In the genomic region with DNA sequence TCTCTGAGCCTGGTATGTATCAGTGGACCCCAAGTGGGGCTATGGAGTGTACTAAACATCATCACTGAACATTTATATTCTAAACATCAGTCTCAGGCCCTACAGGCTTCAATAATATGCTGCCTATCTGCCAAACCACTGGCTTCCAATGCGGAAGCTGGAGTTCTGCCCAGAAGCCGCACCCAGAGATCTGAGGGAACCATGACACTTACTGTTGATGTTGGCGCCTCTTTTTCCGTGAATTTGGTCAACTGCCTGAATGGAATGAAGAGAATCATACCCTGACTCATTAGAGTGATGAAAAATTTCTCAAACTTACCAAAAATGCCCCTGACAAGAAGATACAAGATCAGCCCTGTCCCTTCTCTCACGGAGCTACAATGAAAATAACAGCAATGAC, we compare ENCODE assay signal across 10 cellular contexts.
DNase-seq lines count a peak whose midpoint lies in the region; ATAC-seq and TF ChIP-seq lines count a peak whose summit lies in the region.
"Had no signal": no experiment of that assay in that cellular context is flagged by ENCODE, and none has a peak within 500 bp of the region (broad histone marks: within the 10 kb centered on the region; RNA-seq: fewer than 3 reads in every experiment).

No MANE protein-coding gene starts in this region.

- CTCF ChIA-PET in GM10248 (lab: Yijun Ruan, JAX) = interaction anchor here (1.1 to 1.5 kb wide), 2 partner anchors 17 to 341 kb away, joined by 3 to 5 read pairs; no protein-coding TSS in a partner anchor

- no peak overlapping the region for H3K4me3 Mint-ChIP-seq in effector memory CD8-positive, alpha-beta T cell

- peak; percentile 77 to 90 for ATAC-seq in right cardiac atrium
- no peak for ATAC-seq in HG02884 (IDR thresholded peaks at IDR 0.05; ENCODE audit: unreplicated experiment)
- no peak for ATAC-seq in effector memory CD8-positive, alpha-beta T cell (replicated peaks)
- no peak for ATAC-seq in GM18867 (IDR thresholded peaks at IDR 0.05; ENCODE audit: unreplicated experiment)

- DNase-seq in GM04504 (ENCODE audit: low read depth) = peak; percentile 92
- peak; percentile 98 for DNase-seq in brain microvascular endothelial cell
- DNase-seq in right cardiac atrium = peak; percentile 81 to 90 (median 85)
- no peak for DNase-seq in effector memory CD8-positive, alpha-beta T cell
- no peak for DNase-seq in GM10248 (ENCODE audit: extremely low spot score)
- DNase-seq: NCI-H187; stimulated activated CD4-positive, alpha-beta T cell treated with anti-CD3 and anti-CD28 coated beads, Interleukin-12 subunit alpha, Interleukin-12 subunit beta, amount 100 ng/mL, for 4 hours had no signal

- H3K36me3 ChIP-seq in brain microvascular endothelial cell (replicated peaks) = no peaks in the 10 kb centered on the region
- no peaks in the 10 kb centered on the region for H3K36me3 ChIP-seq in skeletal muscle satellite cell (ENCODE audit: insufficient read depth, low read length)

- no peaks in the 10 kb centered on the region for H3K36me3 Mint-ChIP-seq in effector memory CD8-positive, alpha-beta T cell (ENCODE audit: insufficient read depth)

- H3K9ac ChIP-seq in skeletal muscle satellite cell (ENCODE audit: low read depth, low read length) = peak overlapping the region; percentile 83

- H3K27ac Mint-ChIP-seq in effector memory CD8-positive, alpha-beta T cell = no peak overlapping the region

- H3K9me3 Mint-ChIP-seq in effector memory CD8-positive, alpha-beta T cell = no peaks in the 10 kb centered on the region

- H3K4me3 ChIP-seq in brain microvascular endothelial cell (ENCODE audit: low read depth, low read length) = no peak overlapping the region
- no peak overlapping the region for H3K4me3 ChIP-seq in right cardiac atrium (ENCODE audit: low read length)
- H3K4me3 ChIP-seq in skeletal muscle satellite cell (ENCODE audit: low read length) = peak overlapping the region; percentile 40

- H3K4me1 Mint-ChIP-seq in effector memory CD8-positive, alpha-beta T cell (ENCODE audit: low read depth in 2 of 2) = no peaks in the 10 kb centered on the region

- in situ Hi-C loops in brain microvascular endothelial cell (cut with HindIII; ENCODE audit: low pct_ligation_motif_present, low sequenced_read_pairs) = no loop called here

- intact Hi-C loops in right cardiac atrium (cut with DNase I) = no loop called here

- POLR2A ChIA-PET in GM10248 (lab: Yijun Ruan, JAX) = no interaction called here

- H3K9me3 ChIP-seq in right cardiac atrium (ENCODE audit: control insufficient read depth, low read length) (no peaks in the 10 kb centered on the region), skeletal muscle satellite cell (replicated peaks; ENCODE audit: low read length) (no peaks in the 10 kb centered on the region)

- WGBS in right cardiac atrium = 54% methylated on average over 5 of the region's 5 CpGs

- H3K27ac ChIP-seq in brain microvascular endothelial cell (peak overlapping the region; percentile 73), right cardiac atrium (ENCODE audit: low read length) (no peak overlapping the region)

- H3K4me1 ChIP-seq in right cardiac atrium (ENCODE audit: control insufficient read depth, insufficient read depth, low read length) = no peaks in the 10 kb centered on the region
- H3K4me1 ChIP-seq in skeletal muscle satellite cell (ENCODE audit: control insufficient read depth, insufficient read depth, low read length) = peaks cover 35% of the 10 kb centered on the region

- H3K27me3 ChIP-seq in brain microvascular endothelial cell (replicated peaks) (no peaks in the 10 kb centered on the region), right cardiac atrium (ENCODE audit: control insufficient read depth, insufficient read depth) (no peaks in the 10 kb centered on the region), skeletal muscle satellite cell (ENCODE audit: control insufficient read depth, insufficient read depth, low read length) (no peaks in the 10 kb centered on the region)

- H3K27me3 Mint-ChIP-seq in effector memory CD8-positive, alpha-beta T cell = peaks cover 18 to 23% of the 10 kb centered on the region in 2 donors

- TF ChIP-seq CTCF in brain microvascular endothelial cell (IDR thresholded peaks at IDR 0.05; ENCODE audit: low read depth, low read length, missing control alignments) = no peak
- no peak for TF ChIP-seq CTCF in GM10248 (IDR thresholded peaks at IDR 0.05; ENCODE audit: control extremely low read depth, extremely low read depth, low read depth, missing control alignments)

- peak overlapping the region; percentile 71 for H3K4me2 ChIP-seq in skeletal muscle satellite cell (ENCODE audit: low read length)

Comparison
In these comparisons a context has a peak if more than half of its experiments do, and no peak if none do; other contexts are left out.
1. DNase-seq: peak in GM04504 (single experiment), brain microvascular endothelial cell (single experiment) and right cardiac atrium (3 of 3); none in effector memory CD8-positive, alpha-beta T cell (0 of 3) and GM10248 (single experiment).
2. ATAC-seq: peak in right cardiac atrium (2 of 2); none in HG02884 (single experiment), effector memory CD8-positive, alpha-beta T cell (single experiment) and GM18867 (single experiment).